ENCODE assay signal across 8 cellular contexts in genomic region chrX:103175944-103176753, GRCh38. TPM values are rescaled to one million over a fixed set of nuclear protein-coding genes. Genes with fewer than 3 reads are reported as not detected.
DNase-seq lines count a peak whose midpoint lies in the region; ATAC-seq and TF ChIP-seq lines count a peak whose summit lies in the region.

No MANE protein-coding gene starts in this region.

- H3K4me1 Mint-ChIP-seq in activated naive CD8-positive, alpha-beta T cell treated with anti-CD3 and anti-CD28 coated beads for 36 hours = peaks cover 4% of the 10 kb centered on the region

- H3K9me3 ChIP-seq in HUES6 (ENCODE audit: control insufficient read depth, insufficient read depth, low read depth, low read length) (no peaks in the 10 kb centered on the region), cardiac muscle cell (ENCODE audit: low read depth) (no peaks in the 10 kb centered on the region)

- no peak overlapping the region for H3K9ac ChIP-seq in HUES6 (ENCODE audit: low read length)

- H3K36me3 Mint-ChIP-seq in activated naive CD8-positive, alpha-beta T cell treated with anti-CD3 and anti-CD28 coated beads for 36 hours = no peaks in the 10 kb centered on the region

- no peaks in the 10 kb centered on the region for H3K9me3 Mint-ChIP-seq in activated naive CD8-positive, alpha-beta T cell treated with anti-CD3 and anti-CD28 coated beads for 36 hours

- peak; percentile 76 for TF ChIP-seq CTCF in cardiac muscle cell (IDR thresholded peaks at IDR 0.05; ENCODE audit: low read depth, low read length)

- H3K27me3 Mint-ChIP-seq in activated naive CD8-positive, alpha-beta T cell treated with anti-CD3 and anti-CD28 coated beads for 36 hours = peaks cover 5% of the 10 kb centered on the region

- H3K36me3 ChIP-seq in HUES6 (ENCODE audit: control insufficient read depth, insufficient read depth, low read length) (no peaks in the 10 kb centered on the region), cardiac muscle cell (no peaks in the 10 kb centered on the region)

- no peak overlapping the region for H3K27ac ChIP-seq in HUES6 (ENCODE audit: low read depth, low read length)
- H3K27ac ChIP-seq in cardiac muscle cell = no peak overlapping the region

- ATAC-seq in GM18858 (IDR thresholded peaks at IDR 0.05; ENCODE audit: unreplicated experiment) (peak; percentile 73), HG02840 (IDR thresholded peaks at IDR 0.05; ENCODE audit: low FRiP score, unreplicated experiment) (no peak)

- peak overlapping the region; percentile 46 for H3K4me3 ChIP-seq in HUES6 (ENCODE audit: low read depth, low read length)
- H3K4me3 ChIP-seq in cardiac muscle cell = no peak overlapping the region

- peak overlapping the region; percentile 32 for H3K4me3 Mint-ChIP-seq in activated naive CD8-positive, alpha-beta T cell treated with anti-CD3 and anti-CD28 coated beads for 36 hours

- H3K4me1 ChIP-seq in HUES6 (ENCODE audit: control insufficient read depth, insufficient read depth, low read length) (no peaks in the 10 kb centered on the region; the same call in 1 of the 2 replicates), cardiac muscle cell (ENCODE audit: low read depth) (no peaks in the 10 kb centered on the region)

- no peak overlapping the region for H3K27ac Mint-ChIP-seq in activated naive CD8-positive, alpha-beta T cell treated with anti-CD3 and anti-CD28 coated beads for 36 hours

- DNase-seq in AML-193 (lab: John Stamatoyannopoulos, UW) (peak; percentile 37 to 39), SK-N-DZ (ENCODE audit: low spot score) (peak; percentile 25), cardiac muscle cell (ENCODE audit: low read depth in 1 of 2, low spot score in 1 of 2) (peak; percentile 63 to 64), renal cortical epithelial cell (ENCODE audit: low read depth) (peak; percentile 19)
- peak; percentile 33 for DNase-seq in activated naive CD8-positive, alpha-beta T cell treated with anti-CD3 and anti-CD28 coated beads for 36 hours

- H3K27me3 ChIP-seq in HUES6 (ENCODE audit: control insufficient read depth, insufficient read depth, low read length) (peaks cover 21% of the 10 kb centered on the region), cardiac muscle cell (no peaks in the 10 kb centered on the region)

RNA-seq across cellular contexts. Expression of gene BEX4, which starts 38.8 kb away (rescaled TPM):
- polyA plus RNA-seq in SK-N-DZ (2014; cell fraction: cytosol; rRNA removed) = 43.8 and 66.6 TPM in 2 replicates
- 26.8 and 29.5 TPM in 2 replicates for polyA plus RNA-seq in SK-N-DZ (2014; cell fraction: nucleus; rRNA removed)
- 10 to 100 TPM; 21.6 to 24.6 TPM for total RNA-seq in activated naive CD8-positive, alpha-beta T cell treated with anti-CD3 and anti-CD28 coated beads for 36 hours
- total RNA-seq in cardiac muscle cell (244 and 245 TPM in 2 replicates), renal cortical epithelial cell (43.1 and 50.6 TPM in 2 replicates)
- 577 and 588 TPM in 2 replicates for polyA plus RNA-seq in cardiac muscle cell
